In genomic region chr1:219130536-219130935, GRCh38 we compare ENCODE assay signal across 19 cellular contexts.
"Had no signal": no experiment of that assay in that cellular context is flagged by ENCODE, and none has a peak within 500 bp of the region (broad histone marks: within the 10 kb centered on the region; RNA-seq: fewer than 3 reads in every experiment).

No MANE protein-coding gene starts in this region.

- H3K4me3 Mint-ChIP-seq: activated CD8-positive, alpha-beta T cell treated with anti-CD3 and anti-CD28 coated beads for 36 hours; activated naive CD4-positive, alpha-beta T cell treated with anti-CD3 and anti-CD28 coated beads, Interleukin-2, amount 50 U/mL, for 24 hours; activated T-cell treated with anti-CD3 and anti-CD28 coated beads, Interleukin-2, amount 50 U/mL, for 4 hours had no signal

- H3K4me1 ChIP-seq: adrenal gland, esophagus muscularis mucosa, left lung, spleen, stomach, testis had no signal

- FAIRE-seq: kidney, pancreas had no signal

- H3K27ac Mint-ChIP-seq: activated CD8-positive, alpha-beta T cell treated with anti-CD3 and anti-CD28 coated beads for 36 hours; activated naive CD4-positive, alpha-beta T cell treated with anti-CD3 and anti-CD28 coated beads, Interleukin-2, amount 50 U/mL, for 24 hours had no signal

- H3K9me3 ChIP-seq: adrenal gland, esophagus muscularis mucosa, pancreas, sigmoid colon, testis had no signal

- H3K4me1 Mint-ChIP-seq: activated naive CD4-positive, alpha-beta T cell treated with anti-CD3 and anti-CD28 coated beads, Interleukin-2, amount 50 U/mL, for 24 hours had no signal

- ATAC-seq: activated CD8-positive, alpha-beta T cell treated with anti-CD3 and anti-CD28 coated beads for 36 hours; activated T-cell treated with anti-CD3 and anti-CD28 coated beads, Interleukin-2, amount 50 U/mL, for 4 hours; left lung had no signal

- H3K36me3 Mint-ChIP-seq: activated naive CD4-positive, alpha-beta T cell treated with anti-CD3 and anti-CD28 coated beads, Interleukin-2, amount 50 U/mL, for 24 hours had no signal

- H3K27me3 ChIP-seq: adrenal gland, esophagus muscularis mucosa, left lung, pancreas, sigmoid colon, spleen, stomach, testis had no signal

- DNase-seq: activated CD4-positive, alpha-beta T cell treated with anti-CD3 and anti-CD28 coated beads for 1 hour; activated CD8-positive, alpha-beta T cell treated with anti-CD3 and anti-CD28 coated beads for 36 hours; activated effector memory CD4-positive, alpha-beta T cell treated with Interleukin-2 at 50 U/mL for 16 hours; activated T-cell treated with anti-CD3 and anti-CD28 coated beads, Interleukin-2, amount 50 U/mL, for 4 hours; adrenal gland; caudate nucleus; hippocampal formation; kidney; mammary epithelial cell; pancreas; sigmoid colon; spleen; stomach; T-helper 9 cell; testis had no signal

- H3K4me3 ChIP-seq: adrenal gland, coronary artery, esophagus muscularis mucosa, left lung, pancreas, sigmoid colon, spleen, stomach, testis had no signal

- H3K36me3 ChIP-seq: adrenal gland, esophagus muscularis mucosa, left lung, pancreas, sigmoid colon, spleen, stomach had no signal
